In genomic region chr19:18650468-18651001, GRCh38 we compare ENCODE assay signal across 9 cellular contexts. TPM values are rescaled to one million over a fixed set of nuclear protein-coding genes. Genes with fewer than 3 reads are reported as not detected.
DNase-seq lines count a peak whose midpoint lies in the region; ATAC-seq and TF ChIP-seq lines count a peak whose summit lies in the region.
"Had no signal": no experiment of that assay in that cellular context is flagged by ENCODE, and none has a peak within 500 bp of the region (broad histone marks: within the 10 kb centered on the region; RNA-seq: fewer than 3 reads in every experiment).

No MANE protein-coding gene starts in this region.

- 68 to 79% methylated on average over 33 of the region's 33 CpGs for WGBS in sigmoid colon, 2 donors

- peaks cover 0 to 47% (median 46%) of the 10 kb centered on the region in 4 donors for H3K4me1 ChIP-seq in sigmoid colon

- peak in 2 of 4 donors; percentile 32 to 69 for TF ChIP-seq EP300 in sigmoid colon (IDR thresholded peaks at IDR 0.05)

- H3K27ac ChIP-seq in caudate nucleus (ENCODE audit: low read depth, low read length) (peak overlapping the region; percentile 82), sigmoid colon (peak overlapping the region; percentile 81 to 89 (median 86))

- intact Hi-C loops in sigmoid colon (cut with DNase I), result loop anchor here (10.0 kb wide), 1 partner anchor 186 kb away; no protein-coding TSS in a partner anchor

- DNase-seq in EL, result peak; percentile 80
- no peak for DNase-seq in caudate nucleus (lab: John Stamatoyannopoulos, UW)
- DNase-seq in iris pigment epithelial cell (ENCODE audit: low read depth), result peak; percentile 70
- DNase-seq in sigmoid colon, result peak; percentile 94
- DNase-seq in LoVo (ENCODE audit: low spot score), result no peak
- DNase-seq in activated CD4-positive, CD25-positive, alpha-beta regulatory T cell treated with anti-CD3 and anti-CD28 coated beads, Interleukin-2, amount 50 U/mL, for 72 hours, result no peak
- no peak for DNase-seq in NCI-H2107 (lab: John Stamatoyannopoulos, UW)

- no peak for ATAC-seq in HG03175 (IDR thresholded peaks at IDR 0.05; ENCODE audit: unreplicated experiment)

- no peak for TF ChIP-seq POLR2A in sigmoid colon (IDR thresholded peaks at IDR 0.05)

- H3K4me3 ChIP-seq in sigmoid colon, result peak overlapping the region; percentile 4 to 27 (median 19)

- H3K27me3 ChIP-seq in sigmoid colon, result no peaks in the 10 kb centered on the region

- H3K9me3 ChIP-seq in sigmoid colon, result no peaks in the 10 kb centered on the region

- no peaks in the 10 kb centered on the region for H3K36me3 ChIP-seq in sigmoid colon

- TF ChIP-seq CTCF in sigmoid colon (IDR thresholded peaks at IDR 0.05), result no peak

RNA-seq across cellular contexts. Expression of gene KLHL26, which starts 13.7 kb away (rescaled TPM):
- total RNA-seq in sigmoid colon, result 1 to 10 TPM; 3.8 to 8.3 (median 5.9) TPM
- polyA plus RNA-seq in sigmoid colon, result 1 to 10 TPM; 1.6 to 4.8 (median 1.8) TPM

RNA-seq across cellular contexts. Expression of gene CRTC1, which starts 32.9 kb away (rescaled TPM):
- total RNA-seq in sigmoid colon, result 1 to 10 TPM; 2.5 to 7.2 (median 4.6) TPM
- 1 to 10 TPM; 2.8 to 8.9 (median 3.6) TPM for polyA plus RNA-seq in sigmoid colon

RNA-seq across cellular contexts. Expression of gene TMEM59L, which starts 37.9 kb away (rescaled TPM):
- 1 to 10 TPM in 3 of 4 donors, under 1 TPM in 1; 0.82 to 6.4 (median 4.1) TPM for total RNA-seq in sigmoid colon
- 1 to 10 TPM in 1 of 3 donors, not detected in 2; 5.0 TPM for polyA plus RNA-seq in sigmoid colon

RNA-seq across cellular contexts. Expression of gene CRLF1, which starts 43.9 kb away (rescaled TPM):
- 10 to 100 TPM in 2 of 4 donors, 1 to 10 TPM in 1, under 1 TPM in 1; 0.82 to 28.8 (median 17.0) TPM for total RNA-seq in sigmoid colon
- 1 to 10 TPM in 1 of 3 donors, under 1 TPM in 1, not detected in 1; 0.60 to 6.8 TPM for polyA plus RNA-seq in sigmoid colon
- total RNA-seq: pulmonary artery endothelial cell had no signal

Comparison
In these comparisons a context has a peak if more than half of its experiments do, and no peak if none do; other contexts are left out.
1. DNase-seq: peak in EL (single experiment), iris pigment epithelial cell (single experiment) and sigmoid colon (single experiment); none in caudate nucleus (0 of 61), LoVo (single experiment), activated CD4-positive, CD25-positive, alpha-beta regulatory T cell treated with anti-CD3 and anti-CD28 coated beads, Interleukin-2, amount 50 U/mL, for 72 hours (single experiment) and NCI-H2107 (single experiment).